In genomic region chr9:130073373-130073772, GRCh38 we compare ENCODE assay signal across 13 cellular contexts. TPM values are rescaled to one million over a fixed set of nuclear protein-coding genes. Genes with fewer than 3 reads are reported as not detected.
DNase-seq lines count a peak whose midpoint lies in the region; ATAC-seq and TF ChIP-seq lines count a peak whose summit lies in the region.
"Had no signal": no experiment of that assay in that cellular context is flagged by ENCODE, and none has a peak within 500 bp of the region (broad histone marks: within the 10 kb centered on the region; RNA-seq: fewer than 3 reads in every experiment).

No MANE protein-coding gene starts in this region.

- H3K9me3 Mint-ChIP-seq in CD14-positive monocyte = no peaks in the 10 kb centered on the region
- no peaks in the 10 kb centered on the region for H3K9me3 Mint-ChIP-seq in nephron
- no peaks in the 10 kb centered on the region for H3K9me3 Mint-ChIP-seq in activated CD8-positive, alpha-beta T cell treated with anti-CD3 and anti-CD28 coated beads, Interleukin-2, amount 10 ng/mL, durations not matched to agents 7 days and 5 days (ENCODE audit: insufficient read depth)

- H3K27ac Mint-ChIP-seq in CD14-positive monocyte (peak overlapping the region; percentile 67 to 90 (median 75)), nephron (peak overlapping the region; percentile 73 to 97 (median 93))
- H3K27ac Mint-ChIP-seq in activated CD8-positive, alpha-beta T cell treated with anti-CD3 and anti-CD28 coated beads, Interleukin-2, amount 10 ng/mL, durations not matched to agents 7 days and 5 days = no peak overlapping the region
- H3K27ac Mint-ChIP-seq: activated CD8-positive, alpha-beta memory T cell treated with anti-CD3 and anti-CD28 coated beads, Interleukin-2, amount 10 ng/mL, durations not matched to agents 7 days and 5 days had no signal

- intact Hi-C loops in CD14-positive monocyte (cut with micrococcal nuclease) (no loop called here), PC-9 (cut with micrococcal nuclease; ENCODE audit: unreplicated experiment) (loop anchor here (2.0 to 5.0 kb wide), 2 partner anchors 31 to 186 kb away; partner anchors contain the start of gene FNBP1)

- H2AFZ ChIP-seq in PC-9 = no peak overlapping the region

- H3K9me3 ChIP-seq in PC-9 (ENCODE audit: insufficient read depth, low read depth) = no peaks in the 10 kb centered on the region
- H3K9me3 ChIP-seq: BE2C had no signal

- CTCF ChIA-PET in activated CD8-positive, alpha-beta T cell treated with anti-CD3 and anti-CD28 coated beads, Interleukin-2, amount 10 ng/mL, durations not matched to agents 7 days and 5 days (lab: Charles Lee) = no interaction called here
- CTCF ChIA-PET in PC-9 (lab: Charles Lee) = no interaction called here

- H3K4me1 Mint-ChIP-seq in CD14-positive monocyte (peaks cover 47% of the 10 kb centered on the region), nephron (peaks cover 23% of the 10 kb centered on the region)
- peaks cover 25% of the 10 kb centered on the region for H3K4me1 Mint-ChIP-seq in activated CD8-positive, alpha-beta T cell treated with anti-CD3 and anti-CD28 coated beads, Interleukin-2, amount 10 ng/mL, durations not matched to agents 7 days and 5 days (ENCODE audit: low read depth)

- peak overlapping the region in 1 of 2 donors; percentile 48 for H3K4me3 Mint-ChIP-seq in CD14-positive monocyte
- H3K4me3 Mint-ChIP-seq in nephron = no peak overlapping the region
- H3K4me3 Mint-ChIP-seq in activated CD8-positive, alpha-beta T cell treated with anti-CD3 and anti-CD28 coated beads, Interleukin-2, amount 10 ng/mL, durations not matched to agents 7 days and 5 days = no peak overlapping the region
- H3K4me3 Mint-ChIP-seq: activated CD8-positive, alpha-beta memory T cell treated with anti-CD3 and anti-CD28 coated beads, Interleukin-2, amount 10 ng/mL, durations not matched to agents 7 days and 5 days had no signal

- H3K79me2 ChIP-seq in PC-9 (ENCODE audit: low read depth) = peaks cover 25% of the 10 kb centered on the region; the same call in 1 of the 2 replicates

- no peaks in the 10 kb centered on the region for H3F3A ChIP-seq in PC-9 (ENCODE audit: insufficient read depth, low read depth)

- 0 out of 2 replicates have a peak, but pooled peaks cover 16% of the 10 kb centered on the region for H3K36me3 ChIP-seq in PC-9 (ENCODE audit: low read depth)

- DNase-seq in CD14-positive monocyte (ENCODE audit: low spot score) (no peak), RPMI7951 (ENCODE audit: low read depth) (peak; percentile 65), fibroblast of mammary gland (ENCODE audit: low read depth) (peak; percentile 18), NCI-H128 (lab: John Stamatoyannopoulos, UW; ENCODE audit: unreplicated experiment) (no peak), PC-9 (no peak)
- no peak for DNase-seq in activated CD8-positive, alpha-beta T cell treated with anti-CD3 and anti-CD28 coated beads, Interleukin-2, amount 10 ng/mL, durations not matched to agents 7 days and 5 days
- DNase-seq: activated CD8-positive, alpha-beta memory T cell treated with anti-CD3 and anti-CD28 coated beads, Interleukin-2, amount 10 ng/mL, durations not matched to agents 7 days and 5 days; BE2C; hypothalamus; Kasumi-1; NCI-H524 had no signal

- ATAC-seq in activated CD8-positive, alpha-beta T cell treated with anti-CD3 and anti-CD28 coated beads, Interleukin-2, amount 10 ng/mL, durations not matched to agents 7 days and 5 days = no peak
- no peak for ATAC-seq in HG03097 (IDR thresholded peaks at IDR 0.05; ENCODE audit: low FRiP score, unreplicated experiment)
- ATAC-seq: activated CD8-positive, alpha-beta memory T cell treated with anti-CD3 and anti-CD28 coated beads, Interleukin-2, amount 10 ng/mL, durations not matched to agents 7 days and 5 days had no signal

- no peaks in the 10 kb centered on the region for H3K27me3 ChIP-seq in PC-9 (ENCODE audit: insufficient read depth, low read depth)
- H3K27me3 ChIP-seq: BE2C had no signal

- no peak overlapping the region for H3K4me2 ChIP-seq in PC-9

- POLR2A ChIA-PET in activated CD8-positive, alpha-beta T cell treated with anti-CD3 and anti-CD28 coated beads, Interleukin-2, amount 10 ng/mL, durations not matched to agents 7 days and 5 days (lab: Charles Lee) = no interaction called here
- POLR2A ChIA-PET in PC-9 (lab: Charles Lee; ENCODE audit: unreplicated experiment) = no interaction called here

- TF ChIP-seq CTCF in CD14-positive monocyte (IDR thresholded peaks at IDR 0.05) (no peak), fibroblast of mammary gland (conservative IDR thresholded peaks at IDR 0.05; ENCODE audit: control insufficient read depth, insufficient read depth, low read depth, low read length) (no peak), nephron (IDR thresholded peaks at IDR 0.05; ENCODE audit: unreplicated experiment in 3 of 3) (no peak), PC-9 (conservative IDR thresholded peaks at IDR 0.05) (no peak)

- H3K27me3 Mint-ChIP-seq in CD14-positive monocyte (ENCODE audit: low read depth in 3 of 3) (no peaks in the 10 kb centered on the region), nephron (ENCODE audit: low read depth) (no peaks in the 10 kb centered on the region)
- H3K27me3 Mint-ChIP-seq in activated CD8-positive, alpha-beta T cell treated with anti-CD3 and anti-CD28 coated beads, Interleukin-2, amount 10 ng/mL, durations not matched to agents 7 days and 5 days (ENCODE audit: low read depth) = no peaks in the 10 kb centered on the region
- H3K27me3 Mint-ChIP-seq: activated CD8-positive, alpha-beta memory T cell treated with anti-CD3 and anti-CD28 coated beads, Interleukin-2, amount 10 ng/mL, durations not matched to agents 7 days and 5 days had no signal

- no peak overlapping the region for H3K4me3 ChIP-seq in fibroblast of mammary gland (ENCODE audit: control insufficient read depth, low read depth, low read length)
- H3K4me3 ChIP-seq in PC-9 = no peak overlapping the region

- no TSS peak for BruUV-seq in PC-9 (replicated peaks; lab: Mats Ljungman, UMichigan)

- H3K27ac ChIP-seq in PC-9 = no peak overlapping the region

- peaks cover 5% of the 10 kb centered on the region; the same call in 1 of the 2 replicates for H4K20me1 ChIP-seq in PC-9 (ENCODE audit: insufficient read depth)

- H3K4me1 ChIP-seq in PC-9 (replicated peaks; ENCODE audit: insufficient read depth) = peaks cover 5% of the 10 kb centered on the region; the same call in 1 of the 2 replicates
- H3K4me1 ChIP-seq: BE2C had no signal

- peaks cover 23 to 33% of the 10 kb centered on the region in 2 donors for H3K36me3 Mint-ChIP-seq in CD14-positive monocyte
- peaks cover 27% of the 10 kb centered on the region for H3K36me3 Mint-ChIP-seq in nephron (ENCODE audit: low read depth)
- H3K36me3 Mint-ChIP-seq in activated CD8-positive, alpha-beta T cell treated with anti-CD3 and anti-CD28 coated beads, Interleukin-2, amount 10 ng/mL, durations not matched to agents 7 days and 5 days (ENCODE audit: low read depth) = peaks cover 15% of the 10 kb centered on the region

- no peaks in the 10 kb centered on the region for H3K9me2 ChIP-seq in PC-9 (ENCODE audit: insufficient read depth)

RNA-seq across cellular contexts. Expression of gene GPR107, which starts 19.7 kb away (rescaled TPM):
- 1 to 10 TPM; 6.0 TPM for polyA plus RNA-seq in CD14-positive monocyte
- 11.3 and 16.0 TPM in 2 replicates for total RNA-seq in RPMI7951 (2014; rRNA removed; shearing (Covaris generic))
- total RNA-seq in activated CD8-positive, alpha-beta T cell treated with anti-CD3 and anti-CD28 coated beads, Interleukin-2, amount 10 ng/mL, durations not matched to agents 7 days and 5 days = 10 to 100 TPM; 22.5 to 24.4 TPM
- total RNA-seq in PC-9 (2021) = 66.4 and 77.4 TPM in 2 replicates

RNA-seq across cellular contexts. Expression of gene FNBP1, which starts 30.4 kb away (rescaled TPM):
- polyA plus RNA-seq in CD14-positive monocyte = 10 to 100 TPM; 51.4 to 60.7 TPM
- total RNA-seq in RPMI7951 (2014; rRNA removed; shearing (Covaris generic)) = 12.7 and 20.1 TPM in 2 replicates
- total RNA-seq in activated CD8-positive, alpha-beta T cell treated with anti-CD3 and anti-CD28 coated beads, Interleukin-2, amount 10 ng/mL, durations not matched to agents 7 days and 5 days = 100 to 1,000 TPM; 173 to 176 TPM
- total RNA-seq in PC-9 (2021) = 68.2 and 80.7 TPM in 2 replicates

Comparison
In these comparisons a context has a peak if more than half of its experiments do, and no peak if none do; other contexts are left out.
1. DNase-seq: peak in RPMI7951 (single experiment) and fibroblast of mammary gland (single experiment); none in CD14-positive monocyte (single experiment), activated CD8-positive, alpha-beta T cell treated with anti-CD3 and anti-CD28 coated beads, Interleukin-2, amount 10 ng/mL, durations not matched to agents 7 days and 5 days (single experiment), NCI-H128 (single experiment) and PC-9 (0 of 2).